10 cellular contexts compared by ENCODE assay signal in the genomic region with DNA sequence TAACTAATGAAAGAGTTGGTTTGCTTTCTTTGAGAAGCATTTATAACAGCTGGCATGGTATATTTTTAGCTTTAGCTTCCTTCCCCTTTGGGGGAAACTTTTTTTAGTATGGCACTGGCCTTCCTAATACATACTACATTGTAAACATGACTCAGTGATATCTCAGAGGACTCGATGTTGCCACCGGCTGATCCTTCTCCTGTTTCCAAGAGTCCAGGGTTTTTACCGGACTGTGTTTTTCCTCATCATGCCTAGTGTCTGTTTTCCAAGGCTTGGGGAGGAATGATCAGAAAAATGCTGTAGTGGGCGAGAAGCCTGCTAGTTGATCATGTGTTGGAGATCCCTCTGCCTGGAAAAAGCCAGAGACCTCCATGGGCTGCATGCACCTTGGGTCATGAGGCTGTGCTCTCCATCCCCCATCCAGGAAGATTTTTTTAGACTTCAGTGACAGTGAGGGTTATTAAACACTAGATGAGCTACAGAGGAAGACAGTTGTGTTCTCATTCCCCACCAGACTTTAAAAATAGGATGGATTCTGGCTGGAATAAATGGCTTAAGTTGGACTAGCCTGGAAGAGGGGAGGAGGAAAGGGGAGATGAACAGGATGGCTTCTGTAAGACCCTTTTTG.
DNase-seq lines count a peak whose midpoint lies in the region; ATAC-seq, FAIRE-seq and TF ChIP-seq lines count a peak whose summit lies in the region.
"Had no signal": no experiment of that assay in that cellular context is flagged by ENCODE, and none has a peak within 500 bp of the region (broad histone marks: within the 10 kb centered on the region; RNA-seq: fewer than 3 reads in every experiment).

No MANE protein-coding gene starts in this region.

- TF ChIP-seq CTCF in left ventricle myocardium inferior (IDR thresholded peaks at IDR 0.05; ENCODE audit: borderline replicate concordance): no peak
- TF ChIP-seq CTCF in spleen (IDR thresholded peaks at IDR 0.05 in 8 of 11, conservative IDR thresholded peaks at IDR 0.05 in 3 of 11): no peak

- no peak for DNase-seq in GM12891 (ENCODE audit: insufficient read length, low spot score)
- DNase-seq in UCSD-AML1 (lab: John Stamatoyannopoulos, UW; ENCODE audit: unreplicated experiment): peak; percentile 20
- no peak for DNase-seq in left ventricle myocardium inferior
- no peak for DNase-seq in spleen
- no peak for DNase-seq in RPMI8226
- DNase-seq in COR-L47 (lab: John Stamatoyannopoulos, UW): no peak
- no peak for DNase-seq in globus pallidus (ENCODE audit: low spot score)
- DNase-seq: activated CD4-positive, alpha-beta T cell treated with anti-CD3 and anti-CD28 coated beads, Interleukin-2, amount 50 U/mL, for 48 hours; DMS79 had no signal

- peaks cover 94% of the 10 kb centered on the region for H3K4me1 ChIP-seq in left ventricle myocardium inferior
- H3K4me1 ChIP-seq in spleen: peaks cover 17 to 41% (median 27%) of the 10 kb centered on the region in 6 donors

- ATAC-seq in HG03565 (IDR thresholded peaks at IDR 0.05; ENCODE audit: unreplicated experiment): no peak

- WGBS in spleen, 5 donors: 24 to 31% (median 29%) methylated on average over 4 of the region's 4 CpGs

- H3K27ac ChIP-seq in left ventricle myocardium inferior (replicated peaks) (peak overlapping the region; percentile 84), spleen (peak overlapping the region; percentile 58 to 85 (median 73))

- intact Hi-C loops in left ventricle myocardium inferior (cut with micrococcal nuclease) (no loop called here), spleen (cut with DNase I; ENCODE audit: low total_unique reads) (no loop called here)

- FAIRE-seq in GM12891 (lab: Jason Lieb, UNC): peak; percentile 59

- H3K27me3 ChIP-seq in left ventricle myocardium inferior (ENCODE audit: low read depth) (no peaks in the 10 kb centered on the region), spleen (replicated peaks in 1 of 7) (no peaks in the 10 kb centered on the region)

- H3K9me3 ChIP-seq in left ventricle myocardium inferior (replicated peaks) (no peaks in the 10 kb centered on the region), spleen (no peaks in the 10 kb centered on the region)

- TF ChIP-seq POLR2A in GM12891 (IDR thresholded peaks at IDR 0.05; ENCODE audit: low read depth, low read length) (no peak), spleen (IDR thresholded peaks at IDR 0.05) (no peak)

- peak overlapping the region; percentile 26 for H3K4me3 ChIP-seq in left ventricle myocardium inferior
- H3K4me3 ChIP-seq in spleen: peak overlapping the region in 2 of 8 donors; percentile 4

- H3K36me3 ChIP-seq in left ventricle myocardium inferior (no peaks in the 10 kb centered on the region), spleen (no peaks in the 10 kb centered on the region)

TF ChIP-seq in GM12891, 5 proteins besides CTCF, POLR2A, EP300 and RAD21:
- TF ChIP-seq TAF1 (IDR thresholded peaks at IDR 0.05; ENCODE audit: low read depth, low read length) (no peak), POLR2AphosphoS5 (IDR thresholded peaks at IDR 0.05; ENCODE audit: low read depth, low read length) (no peak), SPI1 (IDR thresholded peaks at IDR 0.05; ENCODE audit: low read depth, low read length) (no peak), PAX5 (IDR thresholded peaks at IDR 0.05; ENCODE audit: insufficient read depth, low read length, severe bottlenecking) (no peak)
TF ChIP-seq in GM12891: peak in this region for 0.
